In genomic region chr10:110304394-110304779, GRCh38 we compare ENCODE assay signal across 8 cellular contexts. TPM values are rescaled to one million over a fixed set of nuclear protein-coding genes. Genes with fewer than 3 reads are reported as not detected.
A peak's percentile ranks its signal among the peaks of the same experiment; 100 is the strongest.
DNase-seq lines count a peak whose midpoint lies in the region; ATAC-seq, FAIRE-seq and TF ChIP-seq lines count a peak whose summit lies in the region.

No MANE protein-coding gene starts in this region.

- no peaks in the 10 kb centered on the region for H3K27me3 Mint-ChIP-seq in CD4-positive, alpha-beta T cell
- H3K27me3 Mint-ChIP-seq in stimulated activated naive CD8-positive, alpha-beta T cell treated with anti-CD3 and anti-CD28 coated beads, Interleukin-15, amount 100 ng/mL, for 72 hours = no peaks in the 10 kb centered on the region

- H3K4me3 ChIP-seq in adrenal gland (peak overlapping the region; percentile 56 to 92 (median 84)), keratinocyte (ENCODE audit: control insufficient read depth in 2 of 3, extremely low read depth in 1 of 3, insufficient read depth in 2 of 3, low read depth in 1 of 3, low read length in 3 of 3) (peak overlapping the region; percentile 78 to 97 (median 92))

- H3K4me2 ChIP-seq in keratinocyte (ENCODE audit: control insufficient read depth, extremely low read depth, insufficient read depth, low read depth, low read length) = no peak overlapping the region

- no peak for TF ChIP-seq POLR2A in adrenal gland (IDR thresholded peaks at IDR 0.05)

- peaks cover 50% of the 10 kb centered on the region for H3K79me2 ChIP-seq in keratinocyte (ENCODE audit: control insufficient read depth, insufficient read depth, low read length)

- H3K27me3 ChIP-seq in CD4-positive, alpha-beta T cell (ENCODE audit: control insufficient read depth, insufficient read depth, low read length) = no peaks in the 10 kb centered on the region
- H3K27me3 ChIP-seq in adrenal gland = no peaks in the 10 kb centered on the region
- H3K27me3 ChIP-seq in keratinocyte (ENCODE audit: control insufficient read depth, extremely low read depth, insufficient read depth, low read length) = no peaks in the 10 kb centered on the region

- H2AFZ ChIP-seq in keratinocyte (ENCODE audit: control insufficient read depth, low read length) = no peak overlapping the region

- H3K9me1 ChIP-seq in keratinocyte (ENCODE audit: control insufficient read depth, extremely low read depth, insufficient read depth, low read length) = no peaks in the 10 kb centered on the region

- dilution Hi-C loops in keratinocyte (cut with MboI; ENCODE audit: extremely low pct_ligation_motif_present, low sequenced_read_pairs) = loop anchor here (25.0 kb wide), 2 partner anchors 258 to 583 kb away; partner anchors contain the start of gene SMC3

- no peak for DNase-seq in CD4-positive, alpha-beta T cell
- DNase-seq in adrenal gland = peak in 2 of 7 donors; percentile 41 to 62
- no peak for DNase-seq in keratinocyte (ENCODE audit: low read depth, low spot score)
- no peak for DNase-seq in stimulated activated naive CD8-positive, alpha-beta T cell treated with anti-CD3 and anti-CD28 coated beads, Interleukin-15, amount 100 ng/mL, for 72 hours
- no peak for DNase-seq in glomerular visceral epithelial cell (ENCODE audit: extremely low spot score)
- no peak for DNase-seq in NCI-H446 (lab: John Stamatoyannopoulos, UW)

- POLR2A ChIA-PET in CD4-positive, alpha-beta T cell (lab: Charles Lee) = interaction anchor here (0.6 to 4.5 kb wide), 25 partner anchors 19 to 616 kb away, joined by 3 to 82 read pairs (median 3); partner anchors contain the start of genes ADD3, DUSP5, MXI1 and SMC3

- H3K9me3 Mint-ChIP-seq in CD4-positive, alpha-beta T cell = no peaks in the 10 kb centered on the region
- H3K9me3 Mint-ChIP-seq in stimulated activated naive CD8-positive, alpha-beta T cell treated with anti-CD3 and anti-CD28 coated beads, Interleukin-15, amount 100 ng/mL, for 72 hours = no peaks in the 10 kb centered on the region

- H3K4me3 Mint-ChIP-seq in CD4-positive, alpha-beta T cell = peak overlapping the region; percentile 97
- H3K4me3 Mint-ChIP-seq in stimulated activated naive CD8-positive, alpha-beta T cell treated with anti-CD3 and anti-CD28 coated beads, Interleukin-15, amount 100 ng/mL, for 72 hours = peak overlapping the region; percentile 92 to 98

- H3K9me3 ChIP-seq in CD4-positive, alpha-beta T cell (ENCODE audit: control insufficient read depth, low read length) = no peaks in the 10 kb centered on the region
- H3K9me3 ChIP-seq in adrenal gland (replicated peaks in 1 of 3) (no peaks in the 10 kb centered on the region), keratinocyte (ENCODE audit: control insufficient read depth, low read depth, low read length) (no peaks in the 10 kb centered on the region)

- peak overlapping the region; percentile 98 for H3K27ac Mint-ChIP-seq in CD4-positive, alpha-beta T cell
- peak overlapping the region; percentile 97 to 98 for H3K27ac Mint-ChIP-seq in stimulated activated naive CD8-positive, alpha-beta T cell treated with anti-CD3 and anti-CD28 coated beads, Interleukin-15, amount 100 ng/mL, for 72 hours

- CTCF ChIA-PET in CD4-positive, alpha-beta T cell (lab: Charles Lee) = interaction anchor here (1.1 to 3.8 kb wide), 6 partner anchors 78 to 295 kb away, joined by 5 to 21 read pairs (median 8); no protein-coding TSS in a partner anchor

- H3K36me3 Mint-ChIP-seq in CD4-positive, alpha-beta T cell (ENCODE audit: low read depth) = peaks cover 57% of the 10 kb centered on the region

- peak; percentile 45 for ATAC-seq in CD4-positive, alpha-beta T cell (ENCODE audit: poor library complexity)
- ATAC-seq in GM19455 (IDR thresholded peaks at IDR 0.05; ENCODE audit: unreplicated experiment) = peak; percentile 49
- ATAC-seq in HG03469 (IDR thresholded peaks at IDR 0.05; ENCODE audit: unreplicated experiment) = peak; percentile 19
- peak; percentile 77 for ATAC-seq in stimulated activated naive CD8-positive, alpha-beta T cell treated with anti-CD3 and anti-CD28 coated beads, Interleukin-15, amount 100 ng/mL, for 72 hours

- peaks cover 63% of the 10 kb centered on the region for H3K4me1 Mint-ChIP-seq in CD4-positive, alpha-beta T cell (ENCODE audit: low read depth)
- peaks cover 37% of the 10 kb centered on the region for H3K4me1 Mint-ChIP-seq in stimulated activated naive CD8-positive, alpha-beta T cell treated with anti-CD3 and anti-CD28 coated beads, Interleukin-15, amount 100 ng/mL, for 72 hours

- intact Hi-C loops in CD4-positive, alpha-beta T cell (cut with DNase I, micrococcal nuclease) = loop anchor here (2.0 to 10.0 kb wide), 6 partner anchors 78 to 610 kb away; partner anchors contain the start of genes ADD3 (in 1 of the 2), BBIP1 (in 1 of the 2), DUSP5 (in 1 of the 2) and SHOC2 (in 1 of the 2)
- intact Hi-C loops in adrenal gland (cut with DNase I) = no loop called here

- H3K4me1 ChIP-seq in adrenal gland (replicated peaks in 1 of 2) (peaks cover 10 to 54% of the 10 kb centered on the region in 2 donors), keratinocyte (ENCODE audit: control insufficient read depth, extremely low read depth, insufficient read depth, low read length) (peaks cover 33% of the 10 kb centered on the region)

- 0 to 1% (median 0%) methylated on average over 1 to 42 of the region's 42 CpGs for WGBS in adrenal gland, 4 donors

- H3K9ac ChIP-seq in keratinocyte (ENCODE audit: control insufficient read depth, extremely low read depth, insufficient read depth, low read length) = peak overlapping the region; percentile 96

- peak overlapping the region; percentile 74 for H3K27ac ChIP-seq in CD4-positive, alpha-beta T cell (ENCODE audit: low read depth, low read length)
- H3K27ac ChIP-seq in adrenal gland (peak overlapping the region; percentile 89 to 95 (median 93)), keratinocyte (ENCODE audit: control insufficient read depth, insufficient read depth, low read length) (peak overlapping the region; percentile 84)

- H4K20me1 ChIP-seq in keratinocyte (ENCODE audit: control insufficient read depth, extremely low read depth, insufficient read depth, low read length) = peaks cover 6% of the 10 kb centered on the region

- no peak for TF ChIP-seq CTCF in CD4-positive, alpha-beta T cell (IDR thresholded peaks at IDR 0.05)
- peak in 1 of 6 experiments; percentile 18 for TF ChIP-seq CTCF in adrenal gland (IDR thresholded peaks at IDR 0.05)
- TF ChIP-seq CTCF in keratinocyte (optimal IDR thresholded peaks at IDR 0.05 in 1 of 3, IDR thresholded peaks at IDR 0.05 in 1 of 3, conservative IDR thresholded peaks at IDR 0.05 in 1 of 3; ENCODE audit: extremely low read depth in 1 of 3, insufficient read depth in 2 of 3, low read length in 3 of 3) = no peak

- FAIRE-seq in keratinocyte (lab: Jason Lieb, UNC) = no peak

- H3K36me3 ChIP-seq in adrenal gland (replicated peaks in 1 of 2) (peaks cover 0 to 30% of the 10 kb centered on the region in 2 donors), keratinocyte (ENCODE audit: control insufficient read depth in 2 of 2, extremely low read depth in 1 of 2, insufficient read depth in 2 of 2, low read length in 2 of 2) (peaks cover 7 to 23% of the 10 kb centered on the region in 2 experiments)

RNA-seq across cellular contexts. Expression of gene SMNDC1, which starts 0.3 kb away (rescaled TPM):
- 10 to 100 TPM; 40.2 to 48.1 TPM for total RNA-seq in CD4-positive, alpha-beta T cell
- total RNA-seq in adrenal gland = 10 to 100 TPM in 4 of 8 donors, 1 to 10 TPM in 4; 3.7 to 30.0 (median 18.2) TPM
- polyA plus RNA-seq in adrenal gland (10 to 100 TPM in 1 of 3 donors, 1 to 10 TPM in 2; 8.7 to 34.4 (median 9.8) TPM), keratinocyte (9.5 to 19.8 TPM (median 17.3 TPM) in 3 replicates)
- 83.1 TPM for polyA plus RNA-seq in keratinocyte (2011; ENCODE audit: low read depth)
- polyA plus RNA-seq in keratinocyte (2011; cell fraction: cytosol; rRNA removed) = 17.0 and 27.9 TPM in 2 replicates
- polyA plus RNA-seq in keratinocyte (2011; cell fraction: nucleus; rRNA removed) = 21.1 and 30.5 TPM in 2 replicates
- polyA plus RNA-seq in keratinocyte (2012; ENCODE audit: low replicate concordance) = 21.5 and 34.8 TPM in 2 replicates
- 1.8 to 8.0 TPM (median 2.8 TPM) in 3 replicates for polyA minus RNA-seq in keratinocyte
- 5.9 TPM for polyA minus RNA-seq in keratinocyte (2011; cell fraction: cytosol; rRNA and poly(A)+ RNA removed)
- 3.4 and 6.5 TPM in 2 replicates for polyA minus RNA-seq in keratinocyte (2011; cell fraction: nucleus; rRNA and poly(A)+ RNA removed)

Comparison
In these comparisons a context has a peak if more than half of its experiments do, and no peak if none do; other contexts are left out.
1. ATAC-seq: peak in every context shown above with its lines; median percentile 77 in stimulated activated naive CD8-positive, alpha-beta T cell treated with anti-CD3 and anti-CD28 coated beads, Interleukin-15, amount 100 ng/mL, for 72 hours; 49 in GM19455; 45 in CD4-positive, alpha-beta T cell; 19 in HG03469.
2. intact Hi-C loops: an anchor here in CD4-positive, alpha-beta T cell (2.0 to 10.0 kb wide); none called in adrenal gland.